ENCODE assay signal across 19 cellular contexts in genomic region chr5:149206524-149207141, GRCh38.
DNase-seq lines count a peak whose midpoint lies in the region; ATAC-seq and TF ChIP-seq lines count a peak whose summit lies in the region.
"Had no signal": no experiment of that assay in that cellular context is flagged by ENCODE, and none has a peak within 500 bp of the region (broad histone marks: within the 10 kb centered on the region; RNA-seq: fewer than 3 reads in every experiment).

No MANE protein-coding gene starts in this region.

- peak overlapping the region; percentile 100 for H4K91ac ChIP-seq in mesenchymal stem cell (ENCODE audit: low read length)

- H3K4me3 ChIP-seq in SJCRH30 (no peak overlapping the region), fibroblast of pulmonary artery (replicated peaks; ENCODE audit: low read depth, low read length) (no peak overlapping the region), mesenchymal stem cell (ENCODE audit: insufficient read depth in 1 of 2, low read depth in 1 of 2, low read length in 2 of 2) (no peak overlapping the region)
- H3K4me3 ChIP-seq: body of pancreas, dorsolateral prefrontal cortex, psoas muscle had no signal

- H2AFZ ChIP-seq in mesenchymal stem cell (ENCODE audit: low read depth, low read length) = no peak overlapping the region

- peak overlapping the region in 1 of 2 experiments; percentile 96 for H3K14ac ChIP-seq in mesenchymal stem cell (ENCODE audit: low read length in 2 of 2)

- H2BK120ac ChIP-seq in mesenchymal stem cell (ENCODE audit: low read depth, low read length) = peak overlapping the region; percentile 97

- TF ChIP-seq CTCF in fibroblast of pulmonary artery (IDR thresholded peaks at IDR 0.05; ENCODE audit: low read length, missing control alignments) = no peak

- peak overlapping the region; percentile 89 for H2BK15ac ChIP-seq in mesenchymal stem cell (ENCODE audit: low read depth, poor library complexity, severe bottlenecking)

- no peaks in the 10 kb centered on the region for H3K27me3 ChIP-seq in SJCRH30
- no peaks in the 10 kb centered on the region for H3K27me3 ChIP-seq in mesenchymal stem cell (ENCODE audit: control insufficient read depth in 1 of 2, insufficient read depth in 1 of 2, low read length in 2 of 2)
- H3K27me3 ChIP-seq: body of pancreas, dorsolateral prefrontal cortex had no signal

- peak overlapping the region; percentile 97 to 98 for H3K18ac ChIP-seq in mesenchymal stem cell (ENCODE audit: low read depth in 1 of 2, low read length in 2 of 2)

- peak overlapping the region in 1 of 2 experiments; percentile 71 for H3K23ac ChIP-seq in mesenchymal stem cell (ENCODE audit: low read length in 2 of 2)

- H3K9me3 ChIP-seq in SJCRH30 (replicated peaks) (no peaks in the 10 kb centered on the region), mesenchymal stem cell (ENCODE audit: control insufficient read depth, low read length) (peaks cover 3% of the 10 kb centered on the region)
- H3K9me3 ChIP-seq: body of pancreas, psoas muscle had no signal

- H3K27ac ChIP-seq in SJCRH30 = no peak overlapping the region
- H3K27ac ChIP-seq in mesenchymal stem cell (ENCODE audit: low read length, poor library complexity, severe bottlenecking) = no peak overlapping the region
- H3K27ac ChIP-seq: psoas muscle had no signal

- no peak overlapping the region for H2AK5ac ChIP-seq in mesenchymal stem cell (ENCODE audit: low read length, severe bottlenecking)

- H3K79me1 ChIP-seq in mesenchymal stem cell (replicated peaks; ENCODE audit: low read length, poor library complexity, severe bottlenecking) = no peaks in the 10 kb centered on the region

- H3K9ac ChIP-seq in mesenchymal stem cell (ENCODE audit: low read length) = peak overlapping the region; percentile 17

- H2BK12ac ChIP-seq in mesenchymal stem cell (ENCODE audit: low read length in 2 of 2) = peak overlapping the region; percentile 88 to 98

- peak overlapping the region; percentile 83 to 98 for H3K4ac ChIP-seq in mesenchymal stem cell (ENCODE audit: low read depth in 1 of 2, low read length in 2 of 2)

- ATAC-seq in GM21825 (IDR thresholded peaks at IDR 0.05; ENCODE audit: unreplicated experiment) = no peak

- H4K8ac ChIP-seq in mesenchymal stem cell (ENCODE audit: low read length) = peak overlapping the region; percentile 97

- no peaks in the 10 kb centered on the region for H3K36me3 ChIP-seq in SJCRH30
- H3K36me3 ChIP-seq in mesenchymal stem cell (ENCODE audit: control insufficient read depth in 1 of 2, insufficient read depth in 2 of 2, low read depth in 1 of 2, low read length in 2 of 2) = peaks cover 14 to 71% of the 10 kb centered on the region in 2 experiments

- 58% methylated on average over 9 of the region's 10 CpGs for WGBS in mesenchymal stem cell

- DNase-seq in DMS79 (lab: John Stamatoyannopoulos, UW) = peak; percentile 13
- peak; percentile 17 to 19 for DNase-seq in SJCRH30
- peak; percentile 49 for DNase-seq in fibroblast of pulmonary artery (ENCODE audit: low read depth)
- peak; percentile 81 for DNase-seq in mesenchymal stem cell
- DNase-seq in anterior cingulate cortex (lab: John Stamatoyannopoulos, UW) = no peak
- no peak for DNase-seq in stimulated activated CD4-positive, alpha-beta T cell treated with anti-CD3 and anti-CD28 coated beads, Interleukin-2, amount 100 ng/mL, for 48 hours
- DNase-seq in globus pallidus (ENCODE audit: low spot score) = no peak
- DNase-seq: activated naive CD4-positive, alpha-beta T cell treated with Interleukin-2 at 50 U/mL for 16 hours; CD4-positive, alpha-beta memory T cell; DND-41; dorsolateral prefrontal cortex; NCI-H187; NCI-H345; NK-92 treated with Interleukin-12 subunit alpha and Interleukin-12 subunit beta, amount 100 ng/mL, for 24 hours; stimulated activated naive CD4-positive, alpha-beta T cell; trophoblast cell had no signal

- no peak overlapping the region for H3K4me2 ChIP-seq in mesenchymal stem cell (ENCODE audit: low read length, poor library complexity, severe bottlenecking)

- H3K4me1 ChIP-seq in SJCRH30 (peaks cover 29% of the 10 kb centered on the region), mesenchymal stem cell (ENCODE audit: control insufficient read depth, insufficient read depth, low read depth, low read length) (no peaks in the 10 kb centered on the region)
- H3K4me1 ChIP-seq: body of pancreas had no signal

- no peak overlapping the region for H2BK5ac ChIP-seq in mesenchymal stem cell (ENCODE audit: low read depth, low read length, poor library complexity, severe bottlenecking)

Comparison
In these comparisons a context has a peak if more than half of its experiments do, and no peak if none do; other contexts are left out.
1. DNase-seq: peak in DMS79 (single experiment), SJCRH30 (2 of 2), fibroblast of pulmonary artery (single experiment) and mesenchymal stem cell (single experiment); none in anterior cingulate cortex (0 of 58), stimulated activated CD4-positive, alpha-beta T cell treated with anti-CD3 and anti-CD28 coated beads, Interleukin-2, amount 100 ng/mL, for 48 hours (0 of 2) and globus pallidus (single experiment).